ENCODE assay signal across 15 cellular contexts in genomic region chr18:25077933-25078707, GRCh38.
"Had no signal": no experiment of that assay in that cellular context is flagged by ENCODE, and none has a peak within 500 bp of the region (broad histone marks: within the 10 kb centered on the region; RNA-seq: fewer than 3 reads in every experiment).

No MANE protein-coding gene starts in this region.

- H3K36me3 ChIP-seq: prostate gland, transverse colon had no signal

- H3K27ac ChIP-seq: prostate gland, skin epidermis, transverse colon had no signal

- H3K4me3 ChIP-seq: prostate gland, skin epidermis, transverse colon had no signal

- H3K27me3 Mint-ChIP-seq: activated CD4-positive, alpha-beta memory T cell treated with anti-CD3 and anti-CD28 coated beads for 36 hours; activated CD4-positive, alpha-beta T cell treated with anti-CD3 and anti-CD28 coated beads for 36 hours; activated CD8-positive, alpha-beta memory T cell treated with anti-CD3 and anti-CD28 coated beads, Interleukin-2, amount 10 ng/mL, durations not matched to agents 7 days and 5 days; activated naive CD8-positive, alpha-beta T cell treated with anti-CD3 and anti-CD28 coated beads, Interleukin-2, amount 10 ng/mL, durations not matched to agents 7 days and 5 days; activated T-helper 17 cell treated with anti-CD3 and anti-CD28 coated beads, Interleukin-2, amount 50 U/mL, for 72 hours; memory B cell; stimulated activated naive CD8-positive, alpha-beta T cell treated with anti-CD3 and anti-CD28 coated beads, Interleukin-15, Interleukin-2, amounts not matched to agents 100 ng/mL and 50 ng/mL, for 24 hours had no signal

- H3K36me3 Mint-ChIP-seq: activated CD4-positive, alpha-beta memory T cell treated with anti-CD3 and anti-CD28 coated beads for 36 hours; activated CD8-positive, alpha-beta memory T cell treated with anti-CD3 and anti-CD28 coated beads, Interleukin-2, amount 10 ng/mL, durations not matched to agents 7 days and 5 days; activated naive CD8-positive, alpha-beta T cell treated with anti-CD3 and anti-CD28 coated beads, Interleukin-2, amount 10 ng/mL, durations not matched to agents 7 days and 5 days; memory B cell; natural killer cell; WTC11 had no signal

- H3K27ac Mint-ChIP-seq: activated CD4-positive, alpha-beta memory T cell treated with anti-CD3 and anti-CD28 coated beads for 36 hours; activated CD4-positive, alpha-beta T cell treated with anti-CD3 and anti-CD28 coated beads for 36 hours; activated CD8-positive, alpha-beta memory T cell treated with anti-CD3 and anti-CD28 coated beads, Interleukin-2, amount 10 ng/mL, durations not matched to agents 7 days and 5 days; activated naive CD8-positive, alpha-beta T cell treated with anti-CD3 and anti-CD28 coated beads, Interleukin-2, amount 10 ng/mL, durations not matched to agents 7 days and 5 days; activated T-helper 17 cell treated with anti-CD3 and anti-CD28 coated beads, Interleukin-2, amount 50 U/mL, for 72 hours; memory B cell; natural killer cell; stimulated activated naive CD8-positive, alpha-beta T cell treated with anti-CD3 and anti-CD28 coated beads, Interleukin-15, Interleukin-2, amounts not matched to agents 100 ng/mL and 50 ng/mL, for 24 hours; WTC11 had no signal

- H3K4me3 Mint-ChIP-seq: activated CD4-positive, alpha-beta memory T cell treated with anti-CD3 and anti-CD28 coated beads for 36 hours; activated CD4-positive, alpha-beta T cell treated with anti-CD3 and anti-CD28 coated beads for 36 hours; activated CD8-positive, alpha-beta memory T cell treated with anti-CD3 and anti-CD28 coated beads, Interleukin-2, amount 10 ng/mL, durations not matched to agents 7 days and 5 days; activated naive CD8-positive, alpha-beta T cell treated with anti-CD3 and anti-CD28 coated beads, Interleukin-2, amount 10 ng/mL, durations not matched to agents 7 days and 5 days; activated T-helper 17 cell treated with anti-CD3 and anti-CD28 coated beads, Interleukin-2, amount 50 U/mL, for 72 hours; memory B cell; natural killer cell; stimulated activated naive CD8-positive, alpha-beta T cell treated with anti-CD3 and anti-CD28 coated beads, Interleukin-15, Interleukin-2, amounts not matched to agents 100 ng/mL and 50 ng/mL, for 24 hours; WTC11 had no signal

- H3K9me3 ChIP-seq: prostate gland, transverse colon had no signal

- DNase-seq: activated CD4-positive, alpha-beta memory T cell treated with anti-CD3 and anti-CD28 coated beads for 36 hours; activated CD4-positive, alpha-beta T cell treated with anti-CD3 and anti-CD28 coated beads for 36 hours; activated CD8-positive, alpha-beta memory T cell treated with anti-CD3 and anti-CD28 coated beads, Interleukin-2, amount 10 ng/mL, durations not matched to agents 7 days and 5 days; activated naive CD4-positive, alpha-beta T cell; activated naive CD8-positive, alpha-beta T cell treated with anti-CD3 and anti-CD28 coated beads, Interleukin-2, amount 10 ng/mL, durations not matched to agents 7 days and 5 days; amygdala; natural killer cell; right cardiac atrium; transverse colon had no signal

- H3K27me3 ChIP-seq: transverse colon had no signal

- H3K4me1 Mint-ChIP-seq: activated CD4-positive, alpha-beta T cell treated with anti-CD3 and anti-CD28 coated beads for 36 hours; activated CD8-positive, alpha-beta memory T cell treated with anti-CD3 and anti-CD28 coated beads, Interleukin-2, amount 10 ng/mL, durations not matched to agents 7 days and 5 days; activated naive CD8-positive, alpha-beta T cell treated with anti-CD3 and anti-CD28 coated beads, Interleukin-2, amount 10 ng/mL, durations not matched to agents 7 days and 5 days; activated T-helper 17 cell treated with anti-CD3 and anti-CD28 coated beads, Interleukin-2, amount 50 U/mL, for 72 hours; memory B cell; natural killer cell had no signal

- H3K4me1 ChIP-seq: prostate gland had no signal

- H3K9me3 Mint-ChIP-seq: activated CD4-positive, alpha-beta memory T cell treated with anti-CD3 and anti-CD28 coated beads for 36 hours; activated naive CD8-positive, alpha-beta T cell treated with anti-CD3 and anti-CD28 coated beads, Interleukin-2, amount 10 ng/mL, durations not matched to agents 7 days and 5 days; memory B cell; natural killer cell; stimulated activated naive CD8-positive, alpha-beta T cell treated with anti-CD3 and anti-CD28 coated beads, Interleukin-15, Interleukin-2, amounts not matched to agents 100 ng/mL and 50 ng/mL, for 24 hours; WTC11 had no signal
